In the genomic region with DNA sequence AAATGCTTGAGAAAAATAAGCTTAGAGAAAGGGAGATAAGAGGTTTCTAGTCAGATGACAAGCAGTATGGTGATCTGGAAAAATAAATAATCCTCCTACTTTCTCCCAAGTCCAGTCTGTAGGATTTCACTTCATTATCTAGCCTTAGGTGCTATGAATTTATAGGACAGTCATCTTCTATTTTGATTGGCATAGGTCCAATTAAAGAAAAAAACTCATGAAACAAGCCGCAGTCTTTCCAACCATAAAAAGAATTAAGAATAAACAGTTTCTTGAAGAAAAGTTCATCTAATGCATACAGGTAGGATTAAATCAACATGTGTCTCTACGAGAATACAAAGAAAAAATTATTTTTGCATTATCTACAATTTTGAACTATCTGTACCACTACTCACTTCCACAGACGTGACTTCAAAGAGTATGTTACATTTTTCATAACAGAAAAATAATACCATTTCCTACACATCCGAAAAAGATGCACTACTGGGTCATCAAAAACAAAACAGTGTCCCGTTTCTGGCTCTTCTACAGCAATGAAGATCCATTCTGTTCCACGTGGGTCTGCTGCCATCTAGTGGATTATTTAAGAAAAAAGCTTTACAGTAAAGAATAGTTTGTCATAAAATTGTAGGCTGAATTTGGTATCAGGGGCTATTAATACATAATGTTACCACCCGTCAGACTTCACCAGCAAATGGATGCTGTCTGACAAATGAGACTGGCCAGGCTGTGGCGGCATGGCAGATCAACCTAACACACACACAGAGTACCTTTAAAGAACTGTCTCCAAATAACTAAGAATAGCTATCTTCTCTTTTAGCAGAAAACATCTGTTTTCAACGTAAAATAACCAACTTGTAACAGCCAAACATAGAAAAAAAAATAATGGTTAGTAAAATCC, we compare ENCODE assay signal across 8 cellular contexts. TPM values are rescaled to one million over a fixed set of nuclear protein-coding genes. Genes with fewer than 3 reads are reported as not detected.
DNase-seq lines count a peak whose midpoint lies in the region; ATAC-seq and TF ChIP-seq lines count a peak whose summit lies in the region.

No MANE protein-coding gene starts in this region.

- peaks cover 20% of the 10 kb centered on the region for H3K4me1 Mint-ChIP-seq in osteocyte (ENCODE audit: unreplicated experiment)

- DNase-seq in DMS153 (lab: John Stamatoyannopoulos, UW), result peak; percentile 31
- DNase-seq in NCI-H524 treated with DMSO at 0.1 percent for 48 hours (lab: John Stamatoyannopoulos, UW), result peak; percentile 19
- DNase-seq in activated CD8-positive, alpha-beta memory T cell treated with anti-CD3 and anti-CD28 coated beads, Interleukin-2, amount 50 U/mL, for 4 hours, result peak; percentile 22
- peak; percentile 71 for DNase-seq in fibroblast of the conjunctiva (ENCODE audit: low read depth)
- no peak for DNase-seq in osteocyte (ENCODE audit: extremely low spot score, unreplicated experiment)
- no peak for DNase-seq in HuH-7.5 (ENCODE audit: low spot score)

- no peaks in the 10 kb centered on the region for H3K9me3 Mint-ChIP-seq in osteocyte (ENCODE audit: unreplicated experiment)

- no peak overlapping the region for H3K4me3 Mint-ChIP-seq in osteocyte (ENCODE audit: unreplicated experiment)

- ATAC-seq in GM19372 (IDR thresholded peaks at IDR 0.05; ENCODE audit: low read depth, unreplicated experiment), result peak; percentile 75
- ATAC-seq in HG03439 (IDR thresholded peaks at IDR 0.05; ENCODE audit: unreplicated experiment), result peak; percentile 69

- H3K36me3 Mint-ChIP-seq in osteocyte (ENCODE audit: unreplicated experiment), result peaks cover 14% of the 10 kb centered on the region

- peak; percentile 78 for TF ChIP-seq CTCF in osteocyte (IDR thresholded peaks at IDR 0.05)

- no peaks in the 10 kb centered on the region for H3K27me3 Mint-ChIP-seq in osteocyte (ENCODE audit: unreplicated experiment)

- no peak overlapping the region for H3K27ac Mint-ChIP-seq in osteocyte (ENCODE audit: unreplicated experiment)

RNA-seq across cellular contexts. Expression of a gene that starts 28.9 kb away (rescaled TPM):
- 49.3 and 55.4 TPM in 2 replicates for total RNA-seq in osteocyte

RNA-seq across cellular contexts. Expression of a gene that starts 54.0 kb away (rescaled TPM):
- total RNA-seq in osteocyte, result not detected in 2 replicates

Comparison
In these comparisons a context has a peak if more than half of its experiments do, and no peak if none do; other contexts are left out.
1. DNase-seq: peak in DMS153 (single experiment), NCI-H524 treated with DMSO at 0.1 percent for 48 hours (single experiment), activated CD8-positive, alpha-beta memory T cell treated with anti-CD3 and anti-CD28 coated beads, Interleukin-2, amount 50 U/mL, for 4 hours (single experiment) and fibroblast of the conjunctiva (single experiment); none in osteocyte (single experiment) and HuH-7.5 (single experiment).